In genomic region chr11:65417221-65417701, GRCh38 we compare ENCODE assay signal across 8 cellular contexts. TPM values are rescaled to one million over a fixed set of nuclear protein-coding genes. Genes with fewer than 3 reads are reported as not detected.
A peak's percentile ranks its signal among the peaks of the same experiment; 100 is the strongest.
DNase-seq lines count a peak whose midpoint lies in the region; ATAC-seq and TF ChIP-seq lines count a peak whose summit lies in the region.

No MANE protein-coding gene starts in this region.

- peak overlapping the region; percentile 90 to 100 for H3K4me3 Mint-ChIP-seq in CD14-positive monocyte

- peaks cover 0 to 12% (median 4%) of the 10 kb centered on the region in 3 donors for H3K27me3 Mint-ChIP-seq in CD14-positive monocyte (ENCODE audit: low read depth in 3 of 3)

- TF ChIP-seq CTCF in CD14-positive monocyte (IDR thresholded peaks at IDR 0.05) (no peak), LNCaP clone FGC (IDR thresholded peaks at IDR 0.05; ENCODE audit: control insufficient read depth, extremely low read depth, insufficient read depth) (no peak), stomach (IDR thresholded peaks at IDR 0.05) (no peak)

- H3K4me1 Mint-ChIP-seq in CD14-positive monocyte = peaks cover 45% of the 10 kb centered on the region

- no peak for ATAC-seq in HG02840 (IDR thresholded peaks at IDR 0.05; ENCODE audit: low FRiP score, unreplicated experiment)
- no peak for ATAC-seq in HG03457 (IDR thresholded peaks at IDR 0.05; ENCODE audit: unreplicated experiment)

- no peaks in the 10 kb centered on the region for H3K27me3 ChIP-seq in stomach

- H3K9me3 ChIP-seq in stomach = no peaks in the 10 kb centered on the region

- peaks cover 0 to 2% (median 0%) of the 10 kb centered on the region in 7 donors for H3K9me3 Mint-ChIP-seq in CD14-positive monocyte

- H3K27ac Mint-ChIP-seq in CD14-positive monocyte = peak overlapping the region; percentile 99 to 100 (median 100)

- WGBS in stomach, 5 donors = 28 to 41% (median 30%) methylated on average over 10 of the region's 10 CpGs

- DNase-seq in CD14-positive monocyte (ENCODE audit: low spot score) (no peak), LNCaP clone FGC (ENCODE audit: low read depth) (no peak), kidney tubule cell (ENCODE audit: low spot score) (peak; percentile 23), stomach (peak; percentile 44), kidney glomerular epithelial cell (lab: John Stamatoyannopoulos, UW) (no peak)

- peaks cover 16 to 23% of the 10 kb centered on the region in 2 donors for H3K36me3 Mint-ChIP-seq in CD14-positive monocyte

- peak overlapping the region; percentile 100 for H3K27ac ChIP-seq in angular gyrus (ENCODE audit: low read depth, low read length)
- peak overlapping the region; percentile 98 to 100 (median 99) for H3K27ac ChIP-seq in stomach

- TF ChIP-seq EP300 in stomach (IDR thresholded peaks at IDR 0.05) = no peak

- H3K4me3 ChIP-seq in LNCaP clone FGC (ENCODE audit: low read depth, low read length) (peak overlapping the region; percentile 42), stomach (peak overlapping the region; percentile 19 to 81 (median 33))

- peaks cover 43 to 65% (median 58%) of the 10 kb centered on the region in 4 donors for H3K4me1 ChIP-seq in stomach

- no peak for TF ChIP-seq POLR2A in stomach (IDR thresholded peaks at IDR 0.05)

- peaks cover 4 to 21% (median 15%) of the 10 kb centered on the region in 4 donors for H3K36me3 ChIP-seq in stomach

- intact Hi-C loops in CD14-positive monocyte (cut with micrococcal nuclease) (loop anchor here (1.0 to 10.0 kb wide), 5 partner anchors 8 to 94 kb away; partner anchors contain the start of gene SLC25A45 (in 1 of the 2)), stomach (cut with DNase I; ENCODE audit: low total_unique reads) (no loop called here)

RNA-seq across cellular contexts. Expression of gene NEAT1, which starts 5.3 kb away (rescaled TPM):
- 1 to 10 TPM in 1 of 2 donors, under 1 TPM in 1; 0.90 to 1.3 TPM for polyA plus RNA-seq in CD14-positive monocyte
- 1,000 to 10,000 TPM in 2 of 5 donors, 100 to 1,000 TPM in 3; 253 to 2,124 (median 789) TPM for total RNA-seq in stomach
- 1,000 to 10,000 TPM in 1 of 3 donors, 100 to 1,000 TPM in 2; 131 to 1,368 (median 157) TPM for polyA plus RNA-seq in stomach

RNA-seq across cellular contexts. Expression of gene FRMD8, which starts 30.8 kb away (rescaled TPM):
- 10 to 100 TPM; 33.7 to 41.2 TPM for polyA plus RNA-seq in CD14-positive monocyte
- total RNA-seq in stomach = 100 to 1,000 TPM in 3 of 5 donors, 10 to 100 TPM in 1, 1 to 10 TPM in 1; 9.3 to 340 (median 114) TPM
- 10 to 100 TPM; 11.8 to 16.3 (median 13.6) TPM for polyA plus RNA-seq in stomach

RNA-seq across cellular contexts. Expression of gene SLC25A45, which starts 34.8 kb away (rescaled TPM):
- polyA plus RNA-seq in CD14-positive monocyte = 1 to 10 TPM; 3.7 to 4.1 TPM
- total RNA-seq in stomach = 100 to 1,000 TPM in 1 of 5 donors, 1 to 10 TPM in 4; 1.2 to 101 (median 2.4) TPM
- 1 to 10 TPM; 1.9 to 3.8 (median 3.1) TPM for polyA plus RNA-seq in stomach

Comparison
In these comparisons a context has a peak if more than half of its experiments do, and no peak if none do; other contexts are left out.
1. DNase-seq: peak in kidney tubule cell (single experiment) and stomach (single experiment); none in CD14-positive monocyte (single experiment), LNCaP clone FGC (single experiment) and kidney glomerular epithelial cell (single experiment).
2. RNA of gene NEAT1, which starts 5.3 kb away (polyA plus RNA-seq): 131 to 1,368 TPM in stomach; 0.90 to 1.3 TPM in CD14-positive monocyte; every median in the first group is over 10 times any median in the second.